In genomic region chr12:122176473-122176872, GRCh38 we compare ENCODE assay signal across 2 cellular contexts.
TF ChIP-seq lines count a peak whose summit lies in the region.

No MANE protein-coding gene starts in this region.

TF ChIP-seq in Ishikawa, 13 proteins besides CTCF, POLR2A, EP300 and RAD21:
- 0 out of 2 replicates have a peak, but pooled peaks have one; percentile 15 for TF ChIP-seq CEBPB (IDR thresholded peaks at IDR 0.05)

TF ChIP-seq in K562, 482 proteins besides CTCF, POLR2A, EP300 and RAD21:
- TF ChIP-seq CEBPB (tag; IDR thresholded peaks at IDR 0.05), result peak; percentile 36; the same call in 1 of the 2 replicates
TF ChIP-seq in K562: peak in this region for 1; not testable (repeated sequence) for 481.
